Comparison of ENCODE assay signal across 1 cellular context in the genomic region with DNA sequence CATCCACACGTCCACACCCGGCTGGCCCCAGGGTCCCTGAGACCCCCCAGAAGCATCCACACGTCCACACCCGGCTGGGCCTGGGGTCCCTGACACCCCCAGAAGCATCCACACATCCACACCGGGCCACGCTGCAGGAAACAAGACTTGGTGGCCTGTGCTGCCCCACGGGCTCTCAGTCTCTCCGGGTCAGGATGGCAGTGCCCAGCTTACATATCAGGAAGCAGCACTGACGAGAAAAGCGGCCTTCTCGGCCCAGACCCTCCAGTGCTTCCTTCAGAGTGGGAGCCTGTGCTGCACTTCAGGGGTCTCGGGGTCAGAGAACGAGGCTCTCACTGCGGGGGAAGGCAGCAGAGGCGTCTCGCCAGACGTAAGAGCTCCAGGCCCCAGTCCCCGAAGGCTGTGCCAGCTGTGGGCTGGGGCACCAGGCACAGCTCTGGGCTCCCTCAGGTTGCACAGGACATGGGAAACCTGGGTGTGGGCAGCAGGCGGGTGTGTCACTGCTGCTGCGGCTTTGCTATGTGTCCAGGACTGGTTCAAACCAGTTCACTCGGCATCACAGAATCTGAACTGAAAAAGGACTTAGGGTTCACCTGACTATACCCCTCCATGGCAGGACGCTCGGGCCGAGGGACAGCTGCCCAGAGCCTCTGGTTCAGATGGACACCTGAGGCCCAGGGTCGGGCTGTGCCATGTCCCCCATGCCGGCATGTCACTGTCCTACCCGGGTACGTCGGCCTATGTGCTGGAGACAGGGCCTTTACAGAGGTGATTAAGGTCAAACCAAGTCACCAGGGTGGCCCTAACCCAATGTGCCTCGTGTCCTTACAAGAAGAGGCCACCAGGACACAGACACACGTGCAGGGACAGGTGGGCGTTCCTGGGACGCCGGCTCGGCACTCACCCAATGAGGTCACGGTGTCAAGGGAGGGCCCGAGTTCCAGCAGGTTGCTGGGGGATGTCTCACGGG.
TF ChIP-seq lines count a peak whose summit lies in the region.

No MANE protein-coding gene starts in this region.

TF ChIP-seq in WTC11, 78 proteins besides CTCF, POLR2A, EP300 and RAD21 (continued from another document):
- TF ChIP-seq, protein P1, sequence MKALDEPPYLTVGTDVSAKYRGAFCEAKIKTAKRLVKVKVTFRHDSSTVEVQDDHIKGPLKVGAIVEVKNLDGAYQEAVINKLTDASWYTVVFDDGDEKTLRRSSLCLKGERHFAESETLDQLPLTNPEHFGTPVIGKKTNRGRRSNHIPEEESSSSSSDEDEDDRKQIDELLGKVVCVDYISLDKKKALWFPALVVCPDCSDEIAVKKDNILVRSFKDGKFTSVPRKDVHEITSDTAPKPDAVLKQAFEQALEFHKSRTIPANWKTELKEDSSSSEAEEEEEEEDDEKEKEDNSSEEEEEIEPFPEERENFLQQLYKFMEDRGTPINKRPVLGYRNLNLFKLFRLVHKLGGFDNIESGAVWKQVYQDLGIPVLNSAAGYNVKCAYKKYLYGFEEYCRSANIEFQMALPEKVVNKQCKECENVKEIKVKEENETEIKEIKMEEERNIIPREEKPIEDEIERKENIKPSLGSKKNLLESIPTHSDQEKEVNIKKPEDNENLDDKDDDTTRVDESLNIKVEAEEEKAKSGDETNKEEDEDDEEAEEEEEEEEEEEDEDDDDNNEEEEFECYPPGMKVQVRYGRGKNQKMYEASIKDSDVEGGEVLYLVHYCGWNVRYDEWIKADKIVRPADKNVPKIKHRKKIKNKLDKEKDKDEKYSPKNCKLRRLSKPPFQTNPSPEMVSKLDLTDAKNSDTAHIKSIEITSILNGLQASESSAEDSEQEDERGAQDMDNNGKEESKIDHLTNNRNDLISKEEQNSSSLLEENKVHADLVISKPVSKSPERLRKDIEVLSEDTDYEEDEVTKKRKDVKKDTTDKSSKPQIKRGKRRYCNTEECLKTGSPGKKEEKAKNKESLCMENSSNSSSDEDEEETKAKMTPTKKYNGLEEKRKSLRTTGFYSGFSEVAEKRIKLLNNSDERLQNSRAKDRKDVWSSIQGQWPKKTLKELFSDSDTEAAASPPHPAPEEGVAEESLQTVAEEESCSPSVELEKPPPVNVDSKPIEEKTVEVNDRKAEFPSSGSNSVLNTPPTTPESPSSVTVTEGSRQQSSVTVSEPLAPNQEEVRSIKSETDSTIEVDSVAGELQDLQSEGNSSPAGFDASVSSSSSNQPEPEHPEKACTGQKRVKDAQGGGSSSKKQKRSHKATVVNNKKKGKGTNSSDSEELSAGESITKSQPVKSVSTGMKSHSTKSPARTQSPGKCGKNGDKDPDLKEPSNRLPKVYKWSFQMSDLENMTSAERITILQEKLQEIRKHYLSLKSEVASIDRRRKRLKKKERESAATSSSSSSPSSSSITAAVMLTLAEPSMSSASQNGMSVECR (CRISPR knock-in tag; IDR thresholded peaks at IDR 0.05; ENCODE audit: borderline replicate concordance) = no peak
- no peak for TF ChIP-seq GABPB1 (CRISPR knock-in tag; IDR thresholded peaks at IDR 0.05)
- TF ChIP-seq GRHL2 (CRISPR knock-in tag; IDR thresholded peaks at IDR 0.05; ENCODE audit: insufficient replicate concordance, severe bottlenecking) = no peak
- TF ChIP-seq, protein P2, sequence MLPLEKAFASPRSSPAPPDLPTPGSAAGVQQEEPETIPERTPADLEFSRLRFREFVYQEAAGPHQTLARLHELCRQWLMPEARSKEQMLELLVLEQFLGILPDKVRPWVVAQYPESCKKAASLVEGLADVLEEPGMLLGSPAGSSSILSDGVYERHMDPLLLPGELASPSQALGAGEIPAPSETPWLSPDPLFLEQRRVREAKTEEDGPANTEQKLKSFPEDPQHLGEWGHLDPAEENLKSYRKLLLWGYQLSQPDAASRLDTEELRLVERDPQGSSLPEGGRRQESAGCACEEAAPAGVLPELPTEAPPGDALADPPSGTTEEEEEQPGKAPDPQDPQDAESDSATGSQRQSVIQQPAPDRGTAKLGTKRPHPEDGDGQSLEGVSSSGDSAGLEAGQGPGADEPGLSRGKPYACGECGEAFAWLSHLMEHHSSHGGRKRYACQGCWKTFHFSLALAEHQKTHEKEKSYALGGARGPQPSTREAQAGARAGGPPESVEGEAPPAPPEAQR (CRISPR knock-in tag; IDR thresholded peaks at IDR 0.05) = no peak
- TF ChIP-seq, protein P3, sequence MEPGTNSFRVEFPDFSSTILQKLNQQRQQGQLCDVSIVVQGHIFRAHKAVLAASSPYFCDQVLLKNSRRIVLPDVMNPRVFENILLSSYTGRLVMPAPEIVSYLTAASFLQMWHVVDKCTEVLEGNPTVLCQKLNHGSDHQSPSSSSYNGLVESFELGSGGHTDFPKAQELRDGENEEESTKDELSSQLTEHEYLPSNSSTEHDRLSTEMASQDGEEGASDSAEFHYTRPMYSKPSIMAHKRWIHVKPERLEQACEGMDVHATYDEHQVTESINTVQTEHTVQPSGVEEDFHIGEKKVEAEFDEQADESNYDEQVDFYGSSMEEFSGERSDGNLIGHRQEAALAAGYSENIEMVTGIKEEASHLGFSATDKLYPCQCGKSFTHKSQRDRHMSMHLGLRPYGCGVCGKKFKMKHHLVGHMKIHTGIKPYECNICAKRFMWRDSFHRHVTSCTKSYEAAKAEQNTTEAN (CRISPR knock-in tag; IDR thresholded peaks at IDR 0.05) = no peak
- TF ChIP-seq, protein P4, sequence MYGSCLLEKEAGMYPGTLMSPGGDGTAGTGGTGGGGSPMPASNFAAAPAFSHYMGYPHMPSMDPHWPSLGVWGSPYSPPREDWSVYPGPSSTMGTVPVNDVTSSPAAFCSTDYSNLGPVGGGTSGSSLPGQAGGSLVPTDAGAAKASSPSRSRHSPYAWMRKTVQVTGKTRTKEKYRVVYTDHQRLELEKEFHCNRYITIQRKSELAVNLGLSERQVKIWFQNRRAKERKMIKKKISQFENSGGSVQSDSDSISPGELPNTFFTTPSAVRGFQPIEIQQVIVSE (CRISPR knock-in tag; IDR thresholded peaks at IDR 0.05; ENCODE audit: borderline replicate concordance) = no peak
- TF ChIP-seq, protein P5, sequence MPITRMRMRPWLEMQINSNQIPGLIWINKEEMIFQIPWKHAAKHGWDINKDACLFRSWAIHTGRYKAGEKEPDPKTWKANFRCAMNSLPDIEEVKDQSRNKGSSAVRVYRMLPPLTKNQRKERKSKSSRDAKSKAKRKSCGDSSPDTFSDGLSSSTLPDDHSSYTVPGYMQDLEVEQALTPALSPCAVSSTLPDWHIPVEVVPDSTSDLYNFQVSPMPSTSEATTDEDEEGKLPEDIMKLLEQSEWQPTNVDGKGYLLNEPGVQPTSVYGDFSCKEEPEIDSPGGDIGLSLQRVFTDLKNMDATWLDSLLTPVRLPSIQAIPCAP (CRISPR knock-in tag; IDR thresholded peaks at IDR 0.05) = no peak
- no peak for TF ChIP-seq KAT7 (CRISPR knock-in tag; IDR thresholded peaks at IDR 0.05; ENCODE audit: borderline replicate concordance)
- no peak for TF ChIP-seq ZNF396 (CRISPR knock-in tag; IDR thresholded peaks at IDR 0.05; ENCODE audit: borderline replicate concordance)
- no peak for TF ChIP-seq RORB (CRISPR knock-in tag; IDR thresholded peaks at IDR 0.05)
- TF ChIP-seq, protein P6, sequence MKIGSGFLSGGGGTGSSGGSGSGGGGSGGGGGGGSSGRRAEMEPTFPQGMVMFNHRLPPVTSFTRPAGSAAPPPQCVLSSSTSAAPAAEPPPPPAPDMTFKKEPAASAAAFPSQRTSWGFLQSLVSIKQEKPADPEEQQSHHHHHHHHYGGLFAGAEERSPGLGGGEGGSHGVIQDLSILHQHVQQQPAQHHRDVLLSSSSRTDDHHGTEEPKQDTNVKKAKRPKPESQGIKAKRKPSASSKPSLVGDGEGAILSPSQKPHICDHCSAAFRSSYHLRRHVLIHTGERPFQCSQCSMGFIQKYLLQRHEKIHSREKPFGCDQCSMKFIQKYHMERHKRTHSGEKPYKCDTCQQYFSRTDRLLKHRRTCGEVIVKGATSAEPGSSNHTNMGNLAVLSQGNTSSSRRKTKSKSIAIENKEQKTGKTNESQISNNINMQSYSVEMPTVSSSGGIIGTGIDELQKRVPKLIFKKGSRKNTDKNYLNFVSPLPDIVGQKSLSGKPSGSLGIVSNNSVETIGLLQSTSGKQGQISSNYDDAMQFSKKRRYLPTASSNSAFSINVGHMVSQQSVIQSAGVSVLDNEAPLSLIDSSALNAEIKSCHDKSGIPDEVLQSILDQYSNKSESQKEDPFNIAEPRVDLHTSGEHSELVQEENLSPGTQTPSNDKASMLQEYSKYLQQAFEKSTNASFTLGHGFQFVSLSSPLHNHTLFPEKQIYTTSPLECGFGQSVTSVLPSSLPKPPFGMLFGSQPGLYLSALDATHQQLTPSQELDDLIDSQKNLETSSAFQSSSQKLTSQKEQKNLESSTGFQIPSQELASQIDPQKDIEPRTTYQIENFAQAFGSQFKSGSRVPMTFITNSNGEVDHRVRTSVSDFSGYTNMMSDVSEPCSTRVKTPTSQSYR (CRISPR knock-in tag; IDR thresholded peaks at IDR 0.05) = no peak
